Comparison of ENCODE assay signal across 8 cellular contexts in the genomic region with DNA sequence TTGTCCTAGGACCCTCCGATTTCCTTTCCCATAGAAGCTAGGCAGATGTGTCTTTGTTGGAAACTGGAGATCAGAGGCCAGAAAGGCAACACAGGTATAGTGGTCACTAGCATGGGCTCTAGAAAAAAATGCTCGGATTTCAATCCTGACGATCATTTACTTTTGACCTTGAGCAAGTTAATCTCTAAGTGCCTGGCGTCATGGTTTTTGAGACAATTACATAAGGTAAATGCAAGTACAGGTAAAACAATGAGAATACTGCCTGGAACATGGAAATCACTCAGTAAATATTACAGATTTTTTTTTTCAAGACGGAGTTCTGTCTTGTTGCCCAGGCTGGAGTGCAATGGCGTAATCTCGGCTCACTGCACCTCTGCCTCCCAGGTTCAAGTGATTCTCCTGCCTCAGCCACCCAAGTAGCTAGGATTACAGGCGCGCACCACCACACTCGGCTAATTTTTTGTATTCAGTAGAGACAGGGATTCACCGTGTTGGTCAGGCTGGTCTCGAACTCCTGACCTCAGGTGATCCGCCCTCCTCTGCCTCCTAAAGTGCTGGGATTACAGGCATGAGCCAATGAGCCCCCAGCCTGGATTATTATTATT. TPM values are rescaled to one million over a fixed set of nuclear protein-coding genes. Genes with fewer than 3 reads are reported as not detected.
DNase-seq lines count a peak whose midpoint lies in the region; ATAC-seq and TF ChIP-seq lines count a peak whose summit lies in the region.

No MANE protein-coding gene starts in this region.

- H3K9me3 Mint-ChIP-seq in H9: peaks cover 0 to 4% of the 10 kb centered on the region in 2 experiments; a peak in 2 of 5 replicates

- peaks cover 15% of the 10 kb centered on the region for H3K4me1 ChIP-seq in A673 (ENCODE audit: insufficient read depth, low read length, poor library complexity, severe bottlenecking)
- peaks cover 5% of the 10 kb centered on the region; the same call in 1 of the 2 replicates for H3K4me1 ChIP-seq in H9 (ENCODE audit: insufficient read depth, low read length)

- H2AK5ac ChIP-seq in H9 (ENCODE audit: insufficient read length, low read length): no peak overlapping the region

- H3K36me3 Mint-ChIP-seq in H9 (ENCODE audit: insufficient read depth in 1 of 3, low read depth in 3 of 3): peaks cover 0 to 6% (median 0%) of the 10 kb centered on the region in 3 experiments; a peak in 1 of 7 replicates

- H3K4me3 ChIP-seq in A673 (ENCODE audit: low read depth, low read length, poor library complexity, severe bottlenecking): no peak overlapping the region
- peak overlapping the region; percentile 96 for H3K4me3 ChIP-seq in neural cell (ENCODE audit: low read length)

- peak overlapping the region; percentile 74 to 86 for H3K4me3 Mint-ChIP-seq in H9

- POLR2A ChIA-PET in A673 (lab: Charles Lee; ENCODE audit: low non-redundant PET): no interaction called here

- H3K27me3 ChIP-seq in A673 (replicated peaks; ENCODE audit: insufficient read depth, low read depth, low read length, poor library complexity) (no peaks in the 10 kb centered on the region), H9 (ENCODE audit: insufficient read depth, low read length) (no peaks in the 10 kb centered on the region), neural cell (ENCODE audit: insufficient read depth, low read depth, low read length) (no peaks in the 10 kb centered on the region)

- H3K4ac ChIP-seq in H9 (ENCODE audit: low read depth, low read length): no peak overlapping the region

- no peaks in the 10 kb centered on the region for H3K9me2 ChIP-seq in neural cell (ENCODE audit: insufficient read depth, low read length)

- H2AFZ ChIP-seq in H9 (ENCODE audit: low read length) (no peak overlapping the region), neural cell (ENCODE audit: low read depth, low read length) (peak overlapping the region; percentile 52)

- TF ChIP-seq CTCF in A673 (conservative IDR thresholded peaks at IDR 0.05; ENCODE audit: low read depth, low read length) (no peak), H9 (conservative IDR thresholded peaks at IDR 0.05) (no peak), neural cell (IDR thresholded peaks at IDR 0.05; ENCODE audit: poor library complexity, severe bottlenecking) (no peak)

- CTCF ChIA-PET in A673 (lab: Charles Lee): no interaction called here

- H3K27ac ChIP-seq in A673 (ENCODE audit: low read depth, low read length, poor library complexity, severe bottlenecking) (no peak overlapping the region), H9 (ENCODE audit: insufficient read length, low read depth, low read length) (no peak overlapping the region), cingulate gyrus (ENCODE audit: low read depth, low read length) (peak overlapping the region; percentile 88), neural cell (ENCODE audit: low read length) (peak overlapping the region; percentile 76)

- no peak overlapping the region for H2BK15ac ChIP-seq in H9 (ENCODE audit: low read depth, low read length)

- intact Hi-C loops in A673 (cut with micrococcal nuclease; ENCODE audit: unreplicated experiment): no loop called here

- peaks cover 32 to 37% of the 10 kb centered on the region in 2 experiments for H3K4me1 Mint-ChIP-seq in H9

- no peak overlapping the region for H4K91ac ChIP-seq in H9 (ENCODE audit: insufficient read length, low read depth, low read length)

- H3K79me2 ChIP-seq in H9 (ENCODE audit: insufficient read depth, low read length) (peaks cover 11% of the 10 kb centered on the region; the same call in 1 of the 2 replicates), neural cell (replicated peaks; ENCODE audit: insufficient read depth, low read length) (peaks cover 29% of the 10 kb centered on the region)

- TSS peak; percentile 80 for BruUV-seq in A673 (replicated peaks; lab: Mats Ljungman, UMichigan)

- H2BK120ac ChIP-seq in H9 (ENCODE audit: low read depth, low read length, poor library complexity, severe bottlenecking): no peak overlapping the region

- H3K56ac ChIP-seq in H9 (ENCODE audit: insufficient read length, low read depth, low read length): no peak overlapping the region

- H3K14ac ChIP-seq in H9 (ENCODE audit: insufficient read depth, low read length): no peak overlapping the region

- H3K36me3 ChIP-seq in A673 (ENCODE audit: insufficient read depth, low read length, poor library complexity, severe bottlenecking) (no peaks in the 10 kb centered on the region), neural cell (ENCODE audit: insufficient read depth, low read length) (no peaks in the 10 kb centered on the region)

- peaks cover 2% of the 10 kb centered on the region for H3K27me3 Mint-ChIP-seq in H9 (ENCODE audit: low read depth)

- peak overlapping the region; percentile 76 for H3K4me2 ChIP-seq in H9 (ENCODE audit: insufficient read depth, insufficient read length, low read length)
- H3K4me2 ChIP-seq in neural cell (ENCODE audit: low read length): peak overlapping the region; percentile 52

- no peak for ATAC-seq in HG03045 (IDR thresholded peaks at IDR 0.05; ENCODE audit: unreplicated experiment)

- TF ChIP-seq RAD21 in neural cell (conservative IDR thresholded peaks at IDR 0.05): no peak

- H3K27ac Mint-ChIP-seq in H9: peak overlapping the region; percentile 64 to 97 (median 94); a peak in 4 of 7 replicates

- no peak overlapping the region for H2BK12ac ChIP-seq in H9 (ENCODE audit: insufficient read length, low read depth, low read length)

- H3K23me2 ChIP-seq in H9 (ENCODE audit: insufficient read length, low read depth, low read length, poor library complexity, severe bottlenecking): peaks cover 14% of the 10 kb centered on the region

- WGBS in H9 (ENCODE audit: extremely low coverage, insufficient read length, low lambda C conversion rate): no CpG with 5 or more reads among the region's 13 CpGs

- no peak overlapping the region for H3T11ph ChIP-seq in H9 (ENCODE audit: low read length)

- H3K23ac ChIP-seq in H9 (ENCODE audit: insufficient read length, low read depth, low read length): no peak overlapping the region

- no peak for TF ChIP-seq EP300 in neural cell (conservative IDR thresholded peaks at IDR 0.05; ENCODE audit: poor library complexity, severe bottlenecking)

- H2BK5ac ChIP-seq in H9 (ENCODE audit: insufficient read length, low read length): no peak overlapping the region

- no peak overlapping the region for H4K8ac ChIP-seq in H9 (replicated peaks; ENCODE audit: insufficient read length, low read depth, low read length)

- H4K20me1 ChIP-seq in H9 (ENCODE audit: control insufficient read depth, insufficient read depth, insufficient read length) (no peaks in the 10 kb centered on the region), neural cell (ENCODE audit: insufficient read depth) (no peaks in the 10 kb centered on the region)

- H2BK20ac ChIP-seq in H9 (ENCODE audit: low read depth, low read length, poor library complexity, severe bottlenecking): no peak overlapping the region

- no peak overlapping the region for H3K18ac ChIP-seq in H9 (ENCODE audit: insufficient read length, low read depth, low read length)

- H3K79me1 ChIP-seq in H9 (ENCODE audit: insufficient read depth, low read depth, low read length, poor library complexity, severe bottlenecking): peaks cover 3% of the 10 kb centered on the region

- no peak overlapping the region for H4K5ac ChIP-seq in H9 (ENCODE audit: insufficient read length, low read depth, low read length)

- H3K9ac ChIP-seq in H9 (ENCODE audit: extremely low read depth, insufficient read length, low read length): peak overlapping the region; percentile 55
- peak overlapping the region; percentile 86 for H3K9ac ChIP-seq in neural cell (ENCODE audit: low read length)

- H3K9me3 ChIP-seq in A673 (ENCODE audit: low read depth, low read length, poor library complexity, severe bottlenecking) (no peaks in the 10 kb centered on the region), H9 (ENCODE audit: control insufficient read depth, low read depth, low read length) (no peaks in the 10 kb centered on the region), neural cell (ENCODE audit: low read length) (no peaks in the 10 kb centered on the region)

- DNase-seq in A673 (ENCODE audit: low spot score) (no peak), H9 (no peak), T1000 (lab: John Stamatoyannopoulos, UW) (no peak), NCI-H146 (lab: John Stamatoyannopoulos, UW) (no peak), OCI-M1 (lab: John Stamatoyannopoulos, UW) (no peak)

- no peaks in the 10 kb centered on the region for H3F3A ChIP-seq in neural cell (ENCODE audit: insufficient read depth, low read length, poor library complexity, severe bottlenecking)

TF ChIP-seq in neural cell, 6 proteins besides CTCF, POLR2A, EP300 and RAD21 (continues in another document):
- TF ChIP-seq EZH2 (IDR thresholded peaks at IDR 0.05; ENCODE audit: borderline replicate concordance, insufficient read depth, low read length, poor library complexity, severe bottlenecking) (no peak), POLR2AphosphoS5 (IDR thresholded peaks at IDR 0.05) (no peak), TAF1 (IDR thresholded peaks at IDR 0.05; ENCODE audit: low read depth) (no peak), MXI1 (conservative IDR thresholded peaks at IDR 0.05; ENCODE audit: poor library complexity, severe bottlenecking) (no peak)

RNA-seq across cellular contexts. Expression of a gene that starts 1.1 kb away (rescaled TPM):
- 65.4 and 69.7 TPM in 2 replicates for total RNA-seq in A673 (2021)
- total RNA-seq in H9 (2021): 57.6 and 59.6 TPM in 2 replicates
- 75.6 and 108 TPM in 2 replicates for polyA plus RNA-seq in neural cell
- 174 and 191 TPM in 2 replicates for polyA minus RNA-seq in neural cell

RNA-seq across cellular contexts. Expression of a gene that starts 48.2 kb away (rescaled TPM):
- total RNA-seq in A673 (2021) (55.1 and 58.0 TPM in 2 replicates), H9 (2021) (48.5 and 48.7 TPM in 2 replicates)
- polyA plus RNA-seq in neural cell: 47.5 and 49.5 TPM in 2 replicates
- polyA minus RNA-seq in neural cell: 57.5 and 68.6 TPM in 2 replicates

Comparison
In these comparisons a context has a peak if more than half of its experiments do, and no peak if none do; other contexts are left out.
1. H3K27ac ChIP-seq: peak in cingulate gyrus (single experiment) and neural cell (single experiment); none in A673 (single experiment) and H9 (single experiment).